ENCODE assay signal across 29 cellular contexts in the genomic region with DNA sequence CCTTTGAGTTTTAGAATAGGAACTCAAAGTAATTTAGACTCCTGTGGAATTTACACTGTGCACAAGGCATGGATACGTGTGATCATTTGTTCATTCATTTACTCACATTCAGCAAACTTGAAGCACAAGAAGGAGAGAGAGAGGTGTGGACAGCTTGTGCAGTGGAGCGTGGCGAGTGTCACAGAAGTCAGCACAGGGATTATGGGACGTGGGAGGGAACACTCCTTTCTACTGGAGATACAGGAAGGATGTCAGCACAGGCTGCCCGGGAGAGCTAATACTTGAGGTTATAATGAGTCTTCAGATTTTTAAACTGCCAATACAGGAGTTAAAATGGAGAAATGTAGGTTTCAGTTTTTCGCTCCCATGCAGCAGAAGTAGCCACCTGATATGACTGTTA. TPM values are rescaled to one million over a fixed set of nuclear protein-coding genes. Genes with fewer than 3 reads are reported as not detected.
DNase-seq lines count a peak whose midpoint lies in the region; ATAC-seq and TF ChIP-seq lines count a peak whose summit lies in the region.
"Had no signal": no experiment of that assay in that cellular context is flagged by ENCODE, and none has a peak within 500 bp of the region (broad histone marks: within the 10 kb centered on the region; RNA-seq: fewer than 3 reads in every experiment).

No MANE protein-coding gene starts in this region.

- TF ChIP-seq POLR2A in Peyer's patch (IDR thresholded peaks at IDR 0.05) = no peak

- peak; percentile 77 for DNase-seq in DMS53 treated with DMSO at 0.1 percent for 48 hours (lab: John Stamatoyannopoulos, UW; ENCODE audit: unreplicated experiment)
- peak; percentile 21 for DNase-seq in MV-4-11 (lab: John Stamatoyannopoulos, UW)
- DNase-seq in SHP77 (lab: John Stamatoyannopoulos, UW) = peak; percentile 0 to 13
- peak; percentile 75 for DNase-seq in kidney tubule cell (ENCODE audit: low spot score)
- no peak for DNase-seq in NK-92 treated with Interleukin-12 subunit alpha and Interleukin-12 subunit beta, amount 100 ng/mL, for 24 hours (lab: John Stamatoyannopoulos, UW)
- DNase-seq in T-cell = no peak
- DNase-seq in Peyer's patch = no peak
- DNase-seq: activated CD4-positive, CD25-positive, alpha-beta regulatory T cell; activated CD8-positive, alpha-beta T cell treated with anti-CD3 and anti-CD28 coated beads, Interleukin-2, amount 10 ng/mL, durations not matched to agents 7 days and 5 days; activated T-cell treated with anti-CD3 and anti-CD28 coated beads, Interleukin-2, amount 50 U/mL, for 72 hours; body of pancreas; CD8-positive, alpha-beta T cell; colonic mucosa; heart right ventricle; NCI-H146; OCI-M1; stimulated activated naive CD8-positive, alpha-beta T cell treated with anti-CD3 and anti-CD28 coated beads, Interleukin-15, Interleukin-2, amounts not matched to agents 100 U/mL and 50 U/mL, for 24 hours; transverse colon had no signal

- no peaks in the 10 kb centered on the region for H3K4me1 Mint-ChIP-seq in T-cell

- no peak for TF ChIP-seq CTCF in Peyer's patch (IDR thresholded peaks at IDR 0.05)

- H3K9me3 ChIP-seq in Peyer's patch = no peaks in the 10 kb centered on the region
- H3K9me3 ChIP-seq: body of pancreas, colonic mucosa, transverse colon had no signal

- no peak overlapping the region for H3K4me3 Mint-ChIP-seq in T-cell
- H3K4me3 Mint-ChIP-seq: activated CD8-positive, alpha-beta T cell treated with anti-CD3 and anti-CD28 coated beads, Interleukin-2, amount 10 ng/mL, durations not matched to agents 7 days and 5 days; activated naive CD8-positive, alpha-beta T cell; activated T-cell treated with anti-CD3 and anti-CD28 coated beads, Interleukin-2, amount 50 U/mL, for 72 hours; CD8-positive, alpha-beta T cell had no signal

- H3K27ac Mint-ChIP-seq in T-cell = no peak overlapping the region
- H3K27ac Mint-ChIP-seq: activated CD8-positive, alpha-beta T cell treated with anti-CD3 and anti-CD28 coated beads, Interleukin-2, amount 10 ng/mL, durations not matched to agents 7 days and 5 days; activated naive CD8-positive, alpha-beta T cell; activated T-cell treated with anti-CD3 and anti-CD28 coated beads, Interleukin-2, amount 50 U/mL, for 72 hours; CD8-positive, alpha-beta T cell had no signal

- H3K27me3 Mint-ChIP-seq in T-cell = no peaks in the 10 kb centered on the region
- H3K27me3 Mint-ChIP-seq: activated naive CD8-positive, alpha-beta T cell had no signal

- H3K27me3 ChIP-seq in Peyer's patch = no peaks in the 10 kb centered on the region
- H3K27me3 ChIP-seq: body of pancreas, colonic mucosa, heart right ventricle, transverse colon had no signal

- no peak overlapping the region for H3K4me3 ChIP-seq in Peyer's patch
- H3K4me3 ChIP-seq: body of pancreas, colonic mucosa, heart right ventricle, lung, transverse colon had no signal

- H3K27ac ChIP-seq in Peyer's patch = no peak overlapping the region
- H3K27ac ChIP-seq: body of pancreas, colonic mucosa, heart right ventricle, transverse colon had no signal

- H3K4me1 ChIP-seq in Peyer's patch = no peaks in the 10 kb centered on the region
- H3K4me1 ChIP-seq: body of pancreas, colonic mucosa, heart right ventricle, transverse colon had no signal

- H3K36me3 ChIP-seq in Peyer's patch = no peaks in the 10 kb centered on the region
- H3K36me3 ChIP-seq: colonic mucosa, heart right ventricle, transverse colon had no signal

- POLR2A ChIA-PET in T-cell (lab: Charles Lee) = no interaction called here

- CTCF ChIA-PET in T-cell (lab: Charles Lee) = no interaction called here

- H3K9me3 Mint-ChIP-seq in T-cell = no peaks in the 10 kb centered on the region
- H3K9me3 Mint-ChIP-seq: activated T-cell treated with anti-CD3 and anti-CD28 coated beads, Interleukin-2, amount 50 U/mL, for 72 hours; CD8-positive, alpha-beta T cell had no signal

- H3K36me3 Mint-ChIP-seq in T-cell = peaks cover 2% of the 10 kb centered on the region
- H3K36me3 Mint-ChIP-seq: activated naive CD8-positive, alpha-beta T cell; CD8-positive, alpha-beta T cell had no signal

- no peak for ATAC-seq in T-cell (replicated peaks in 1 of 4)
- no peak for ATAC-seq in HG03135 (IDR thresholded peaks at IDR 0.05; ENCODE audit: unreplicated experiment)
- ATAC-seq: activated CD8-positive, alpha-beta T cell treated with anti-CD3 and anti-CD28 coated beads, Interleukin-2, amount 10 ng/mL, durations not matched to agents 7 days and 5 days; activated T-cell treated with anti-CD3 and anti-CD28 coated beads, Interleukin-2, amount 50 U/mL, for 72 hours; body of pancreas; CD8-positive, alpha-beta T cell; heart right ventricle; sciatic nerve; stimulated activated naive CD8-positive, alpha-beta T cell treated with anti-CD3 and anti-CD28 coated beads, Interleukin-15, Interleukin-2, amounts not matched to agents 100 U/mL and 50 U/mL, for 24 hours had no signal

RNA-seq across cellular contexts. Expression of gene FAM228A, which starts 7.0 kb away (rescaled TPM):
- total RNA-seq in T-cell = under 1 TPM in 4 of 5 donors, not detected in 1; 0.20 to 0.70 (median 0.40) TPM
- total RNA-seq in Peyer's patch = under 1 TPM in 1 of 4 donors, not detected in 3; 0.54 TPM
- total RNA-seq: activated CD8-positive, alpha-beta T cell treated with anti-CD3 and anti-CD28 coated beads, Interleukin-2, amount 10 ng/mL, durations not matched to agents 7 days and 5 days; body of pancreas; CD8-positive, alpha-beta T cell; colonic mucosa; Daoy; MCF 10A; myocyte; NCI-H460; SK-MEL-5; T-helper 2 cell treated with Interferon-gamma antibody and Interleukin-4, amounts not matched to agents 100 ng/mL and 5 ng/mL, for 36 hours had no signal

RNA-seq across cellular contexts. Expression of gene FAM228B, which starts 58.6 kb away (rescaled TPM):
- total RNA-seq in T-cell = 10 to 100 TPM; 16.4 to 24.7 (median 18.5) TPM
- total RNA-seq in Peyer's patch = 10 to 100 TPM in 2 of 4 donors, 1 to 10 TPM in 2; 6.0 to 35.5 (median 9.1) TPM

RNA-seq across cellular contexts. Expression of gene PFN4, which starts 58.7 kb away (rescaled TPM):
- under 1 TPM in 2 of 5 donors, not detected in 3; 0.28 to 0.49 TPM for total RNA-seq in T-cell
- not detected for total RNA-seq in Peyer's patch
- total RNA-seq: body of pancreas; CD8-positive, alpha-beta T cell; osteoblast; T-helper 2 cell treated with Interferon-gamma antibody and Interleukin-4, amounts not matched to agents 100 ng/mL and 5 ng/mL, for 36 hours had no signal

Comparison
In these comparisons a context has a peak if more than half of its experiments do, and no peak if none do; other contexts are left out.
1. DNase-seq: peak in DMS53 treated with DMSO at 0.1 percent for 48 hours (single experiment), MV-4-11 (single experiment), SHP77 (2 of 2) and kidney tubule cell (single experiment); none in NK-92 treated with Interleukin-12 subunit alpha and Interleukin-12 subunit beta, amount 100 ng/mL, for 24 hours (single experiment), T-cell (0 of 34) and Peyer's patch (0 of 3).